8 cellular contexts compared by ENCODE assay signal in the genomic region with DNA sequence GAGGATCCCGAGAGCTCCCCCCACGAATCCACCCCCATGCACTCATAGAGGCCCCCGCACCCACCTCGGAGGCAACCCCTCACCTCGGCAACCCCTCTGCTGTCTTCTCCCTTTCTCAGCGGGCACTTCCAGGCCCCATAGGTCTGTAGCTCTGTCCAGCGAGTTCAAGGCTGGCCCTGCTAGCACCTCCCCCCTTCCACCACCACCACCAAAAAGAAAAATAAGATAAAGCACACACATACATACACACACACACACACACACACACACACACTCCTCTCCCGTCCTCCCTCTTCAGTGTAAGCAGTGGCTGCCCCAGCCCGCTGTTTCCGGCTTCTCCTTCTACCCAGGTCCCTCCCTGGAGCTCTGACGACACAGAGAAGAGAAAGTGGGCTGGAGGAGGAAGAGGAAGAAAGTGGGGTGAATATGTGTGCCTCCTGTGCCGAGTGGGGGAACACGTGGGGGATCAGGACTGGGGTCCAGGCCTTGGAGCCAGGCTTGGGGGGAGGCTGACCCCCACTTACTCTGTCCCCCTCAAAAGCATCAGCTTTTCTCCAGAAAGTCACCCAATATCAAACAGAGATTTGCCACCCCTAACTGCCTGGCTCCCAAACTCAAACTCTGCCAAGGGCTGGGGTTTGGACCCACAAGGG. TPM values are rescaled to one million over a fixed set of nuclear protein-coding genes. Genes with fewer than 3 reads are reported as not detected.
DNase-seq lines count a peak whose midpoint lies in the region; ATAC-seq, FAIRE-seq and TF ChIP-seq lines count a peak whose summit lies in the region.

Gene STAT6, minus strand, starts transcription at position 317 of the 653 bp plus-strand sequence. CDS start 3,084 bp downstream, outside the sequence.

- peaks cover 0 to 4% of the 10 kb centered on the region in 2 donors for H3K27me3 Mint-ChIP-seq in CD4-positive, alpha-beta memory T cell

- H3K36me3 Mint-ChIP-seq in CD4-positive, alpha-beta memory T cell = peaks cover 20 to 43% of the 10 kb centered on the region in 2 donors

- peak within 1 kb of the TSS; percentile 90 to 99 for H3K4me3 ChIP-seq in CD4-positive, alpha-beta memory T cell (ENCODE audit: low read length in 2 of 2)
- H3K4me3 ChIP-seq in sigmoid colon = peak within 1 kb of the TSS; percentile 59 to 83 (median 68)

- H3K9me3 Mint-ChIP-seq in CD4-positive, alpha-beta memory T cell = peaks cover 0 to 10% (median 0%) of the 10 kb centered on the region in 8 donors

- 0 to 1% methylated on average over 13 of the region's 13 CpGs for WGBS in sigmoid colon, 2 donors

- H3K9me3 ChIP-seq in CD4-positive, alpha-beta memory T cell (ENCODE audit: control insufficient read depth in 1 of 2, low read length in 2 of 2) = no peaks in the 10 kb centered on the region
- no peaks in the 10 kb centered on the region for H3K9me3 ChIP-seq in sigmoid colon

- peaks cover 28 to 64% (median 38%) of the 10 kb centered on the region in 4 donors for H3K4me1 Mint-ChIP-seq in CD4-positive, alpha-beta memory T cell

- intact Hi-C loops in CD4-positive, alpha-beta memory T cell (cut with micrococcal nuclease) = loop anchor here (1.0 to 5.0 kb wide), 3 partner anchors 23 to 424 kb away; partner anchors contain the start of genes NEMP1 and PTGES3
- intact Hi-C loops in T-helper 1 cell treated with Interleukin-12 subunit alpha and Interleukin-12 subunit beta and Interleukin-4 antibody, amounts not matched to agents 30 ng/mL and 1 ng/mL, for 36 hours (cut with micrococcal nuclease) = loop anchor here (1.0 to 10.0 kb wide), 7 partner anchors 23 to 631 kb away; partner anchors contain the start of genes NACA and PRIM1
- intact Hi-C loops in sigmoid colon (cut with DNase I) = loop anchor here (1.0 to 5.0 kb wide), 2 partner anchors 24 to 104 kb away; partner anchors contain the start of gene ZBTB39

- peak within 1 kb of the TSS; percentile 93 to 100 (median 96) for H3K4me3 Mint-ChIP-seq in CD4-positive, alpha-beta memory T cell

- no peak for TF ChIP-seq EP300 in sigmoid colon (IDR thresholded peaks at IDR 0.05)

- peak; percentile 62 to 70 for TF ChIP-seq POLR2A in sigmoid colon (IDR thresholded peaks at IDR 0.05)

- CTCF ChIA-PET in CD4-positive, alpha-beta memory T cell (lab: Charles Lee; ENCODE audit: partially characterized antibody) = interaction anchor here (0.6 to 9.3 kb wide), 31 partner anchors 9 to 597 kb away, joined by 3 to 458 read pairs (median 5); partner anchors contain the start of genes GLI1, LRP1, MYO1A and NAB2

- peak; percentile 87 to 96 (median 90) for DNase-seq in CD4-positive, alpha-beta memory T cell
- DNase-seq in HTR-8/SVneo (ENCODE audit: insufficient read length, low spot score) (peak; percentile 54), amygdala (lab: John Stamatoyannopoulos, UW) (peak in 40 of 56 donors; percentile 17 to 66 (median 46)), hepatic stellate cell (ENCODE audit: low spot score) (peak; percentile 78), sigmoid colon (peak; percentile 94), iPS-NIHi11 (ENCODE audit: low spot score) (no peak)

- no peaks in the 10 kb centered on the region for H3K27me3 ChIP-seq in CD4-positive, alpha-beta memory T cell (ENCODE audit: insufficient read depth, low read length)
- no peaks in the 10 kb centered on the region for H3K27me3 ChIP-seq in sigmoid colon

- peak within 1 kb of the TSS; percentile 93 for H3K27ac ChIP-seq in CD4-positive, alpha-beta memory T cell (ENCODE audit: low read depth, low read length)
- H3K27ac ChIP-seq in sigmoid colon = peak within 1 kb of the TSS; percentile 94 to 99 (median 98)

- peak in 1 of 4 experiments; percentile 15 for TF ChIP-seq CTCF in sigmoid colon (IDR thresholded peaks at IDR 0.05)

- POLR2A ChIA-PET in CD4-positive, alpha-beta memory T cell (lab: Charles Lee; ENCODE audit: partially characterized antibody) = interaction anchor here (0.5 to 12.1 kb wide), 31 partner anchors 10 to 1248 kb away, joined by 3 to 622 read pairs (median 6); partner anchors contain the start of genes ARHGAP9, BAZ2A, CNPY2 and IL23A

- peaks cover 34% of the 10 kb centered on the region for H3K4me1 ChIP-seq in CD4-positive, alpha-beta memory T cell (ENCODE audit: insufficient read depth, low read length)
- H3K4me1 ChIP-seq in sigmoid colon = peaks cover 0 to 52% (median 47%) of the 10 kb centered on the region in 4 donors

- peak within 1 kb of the TSS; percentile 94 to 100 (median 98) for H3K27ac Mint-ChIP-seq in CD4-positive, alpha-beta memory T cell

- H3K36me3 ChIP-seq in CD4-positive, alpha-beta memory T cell (ENCODE audit: insufficient read depth, low read length) = peaks cover 22% of the 10 kb centered on the region
- H3K36me3 ChIP-seq in sigmoid colon = peaks cover 4 to 19% (median 11%) of the 10 kb centered on the region in 4 donors

- peak; percentile 55 for ATAC-seq in GM19463 (IDR thresholded peaks at IDR 0.05; ENCODE audit: unreplicated experiment)

- no peak for FAIRE-seq in HTR-8/SVneo (lab: Jason Lieb, UNC)

RNA-seq across cellular contexts. Expression of gene STAT6, which starts in this region (rescaled TPM):
- total RNA-seq in CD4-positive, alpha-beta memory T cell = 100 to 1,000 TPM; 399 to 424 TPM
- 10 to 100 TPM; 78.4 to 91.7 TPM for polyA plus RNA-seq in CD4-positive, alpha-beta memory T cell
- total RNA-seq in T-helper 1 cell treated with Interleukin-12 subunit alpha and Interleukin-12 subunit beta and Interleukin-4 antibody, amounts not matched to agents 30 ng/mL and 1 ng/mL, for 36 hours = 165 and 178 TPM in 2 replicates
- total RNA-seq in sigmoid colon = 100 to 1,000 TPM; 105 to 163 (median 113) TPM
- 100 to 1,000 TPM in 2 of 3 donors, 10 to 100 TPM in 1; 66.1 to 210 (median 123) TPM for polyA plus RNA-seq in sigmoid colon
